Comparison of ENCODE assay signal across 26 cellular contexts in the genomic region with DNA sequence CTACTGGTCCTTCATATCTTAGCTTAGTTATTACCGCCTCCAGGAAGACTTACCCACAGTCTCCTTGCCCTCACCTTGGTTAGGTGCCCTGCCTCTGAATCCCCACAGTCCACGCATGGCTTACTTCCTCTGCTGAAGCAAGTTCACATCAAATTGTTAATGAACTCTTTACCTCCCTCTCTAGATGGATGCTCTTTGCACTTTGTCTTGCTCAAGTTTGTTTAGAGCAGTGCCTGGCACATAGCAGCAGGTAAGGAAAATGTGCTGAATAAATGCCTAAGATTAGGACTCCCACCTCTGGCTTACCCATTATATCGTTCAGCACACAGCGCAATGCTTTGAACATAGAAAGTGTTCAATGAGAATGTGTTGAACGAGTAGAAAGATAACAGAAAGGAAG.
"Had no signal": no experiment of that assay in that cellular context is flagged by ENCODE, and none has a peak within 500 bp of the region (broad histone marks: within the 10 kb centered on the region; RNA-seq: fewer than 3 reads in every experiment).

No MANE protein-coding gene starts in this region.

- DNase-seq: heart left ventricle; hypothalamus; immature natural killer cell; left ventricle myocardium superior; lower lobe of right lung; mammary epithelial cell; mesendoderm; naive B cell; natural killer cell; ovary; stimulated activated CD4-positive, alpha-beta T cell treated with anti-CD3 and anti-CD28 coated beads, Interleukin-12 subunit alpha, Interleukin-12 subunit beta, amount 100 ng/mL, for 4 hours; stimulated activated CD4-positive, alpha-beta T cell treated with anti-CD3 and anti-CD28 coated beads, Interleukin-15, amount 100 ng/mL, for 24 hours; stimulated activated CD4-positive, alpha-beta T cell treated with anti-CD3 and anti-CD28 coated beads, Interleukin-2, amount 100 ng/mL, for 24 hours; stimulated activated CD4-positive, alpha-beta T cell treated with anti-CD3 and anti-CD28 coated beads, Interleukin-4, amount 100 ng/mL, for 1 hour; stimulated activated naive B cell treated with anti-CD40 and anti-IgM and Interleukin-4, amounts not matched to agents 10 μg/mL and 1 μg/mL and 100 μg/mL, for 72 hours; stimulated activated naive CD8-positive, alpha-beta T cell treated with anti-CD3 and anti-CD28 coated beads, Interleukin-15, Interleukin-2, amounts not matched to agents 100 U/mL and 50 U/mL, for 24 hours; stomach; testis; thyroid gland; transverse colon; upper lobe of left lung had no signal

- H3K27ac Mint-ChIP-seq: mesothelial cell of epicardium; natural killer cell; progenitor cell of endocrine pancreas; stimulated activated naive B cell treated with anti-CD40 and anti-IgM and Interleukin-4, amounts not matched to agents 10 μg/mL and 1 μg/mL and 100 μg/mL, for 72 hours had no signal

- H3K4me3 ChIP-seq: heart left ventricle, lower lobe of right lung, ovary, right atrium auricular region, skin epidermis, stomach, testis, thyroid gland, transverse colon, upper lobe of left lung had no signal

- H3K27me3 ChIP-seq: heart left ventricle, ovary, right atrium auricular region, stomach, testis, thyroid gland, transverse colon, upper lobe of left lung had no signal

- H3K4me1 ChIP-seq: heart left ventricle, lower lobe of right lung, stomach, testis, transverse colon, upper lobe of left lung had no signal

- H3K9me3 ChIP-seq: heart left ventricle, lower lobe of right lung, ovary, right atrium auricular region, stomach, testis, thyroid gland, transverse colon, upper lobe of left lung had no signal

- H3K36me3 Mint-ChIP-seq: immature natural killer cell; mesothelial cell of epicardium; naive B cell; natural killer cell; stimulated activated naive B cell treated with anti-CD40 and anti-IgM and Interleukin-4, amounts not matched to agents 10 μg/mL and 1 μg/mL and 100 μg/mL, for 72 hours had no signal

- H3K9me3 Mint-ChIP-seq: immature natural killer cell; mesothelial cell of epicardium; naive B cell; natural killer cell; stimulated activated naive B cell treated with anti-CD40 and anti-IgM and Interleukin-4, amounts not matched to agents 10 μg/mL and 1 μg/mL and 100 μg/mL, for 72 hours had no signal

- H3K4me1 Mint-ChIP-seq: immature natural killer cell, mesothelial cell of epicardium, natural killer cell had no signal

- ATAC-seq: left ventricle myocardium superior; lower lobe of right lung; natural killer cell; sciatic nerve; stimulated activated naive B cell treated with anti-CD40 and anti-IgM and Interleukin-4, amounts not matched to agents 10 μg/mL and 1 μg/mL and 100 μg/mL, for 72 hours; stimulated activated naive CD8-positive, alpha-beta T cell treated with anti-CD3 and anti-CD28 coated beads, Interleukin-15, Interleukin-2, amounts not matched to agents 100 U/mL and 50 U/mL, for 24 hours had no signal

- H3K36me3 ChIP-seq: heart left ventricle, lower lobe of right lung, ovary, right atrium auricular region, stomach, thyroid gland, transverse colon, upper lobe of left lung had no signal

- H3K27me3 Mint-ChIP-seq: stimulated activated naive B cell treated with anti-CD40 and anti-IgM and Interleukin-4, amounts not matched to agents 10 μg/mL and 1 μg/mL and 100 μg/mL, for 72 hours had no signal

- H3K27ac ChIP-seq: heart left ventricle, lower lobe of right lung, ovary, right atrium auricular region, skin epidermis, stomach, testis, thyroid gland, transverse colon, upper lobe of left lung had no signal

- H3K4me3 Mint-ChIP-seq: immature natural killer cell; mesothelial cell of epicardium; naive B cell; natural killer cell; stimulated activated naive B cell treated with anti-CD40 and anti-IgM and Interleukin-4, amounts not matched to agents 10 μg/mL and 1 μg/mL and 100 μg/mL, for 72 hours had no signal
